7 cellular contexts compared by ENCODE assay signal in the genomic region with DNA sequence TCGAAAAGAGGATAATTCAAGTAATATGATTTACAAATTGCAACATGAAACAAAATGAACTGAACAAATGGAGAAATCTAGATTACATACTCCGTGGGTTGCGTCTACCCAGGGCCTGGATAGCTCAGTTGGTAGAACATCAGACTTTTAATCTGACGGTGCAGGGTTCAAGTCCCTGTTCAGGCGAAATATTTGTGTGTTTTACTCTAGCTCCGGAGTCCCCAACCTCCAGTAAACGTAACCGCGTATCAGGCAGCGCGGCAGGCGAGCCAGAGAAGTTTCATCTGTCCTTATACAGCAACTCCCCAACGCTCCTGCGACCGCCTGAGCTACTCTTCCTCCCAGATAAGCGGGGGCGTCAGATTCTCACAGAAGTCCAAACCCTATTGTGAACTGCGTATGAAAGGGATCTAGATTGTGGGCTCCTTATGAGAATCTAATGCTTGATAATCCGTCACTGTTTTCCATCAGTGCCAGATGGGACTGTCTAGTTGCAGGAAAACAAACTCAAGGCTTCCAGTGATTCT.
A peak's percentile ranks its signal among the peaks of the same experiment; 100 is the strongest.
DNase-seq lines count a peak whose midpoint lies in the region; ATAC-seq, FAIRE-seq and TF ChIP-seq lines count a peak whose summit lies in the region.

No MANE protein-coding gene starts in this region.

- WGBS in GM23248 (ENCODE audit: low coverage in 1 of 2, low lambda C conversion rate in 2 of 2, missing lambda C conversion rate in 2 of 2), 2 experiments: 19 to 25% methylated on average over 19 of the region's 19 CpGs
- WGBS in K562 (ENCODE audit: insufficient coverage, low coverage, missing lambda C conversion rate): 0% methylated on average over 19 of the region's 19 CpGs

- H3K9me3 ChIP-seq in GM23248 (ENCODE audit: low read depth): no peaks in the 10 kb centered on the region
- no peaks in the 10 kb centered on the region for H3K9me3 ChIP-seq in K562 (replicated peaks; ENCODE audit: control insufficient read depth, insufficient read depth, low read depth, low read length)
- no peaks in the 10 kb centered on the region for H3K9me3 ChIP-seq in upper lobe of right lung

- no peak overlapping the region for H2AFZ ChIP-seq in GM23248
- H2AFZ ChIP-seq in K562 (ENCODE audit: low read depth, low read length): peak overlapping the region; percentile 94

- TF ChIP-seq RAD21 in K562 (CRISPR knock-in tag; conservative IDR thresholded peaks at IDR 0.05 in 1 of 2, IDR thresholded peaks at IDR 0.05 in 1 of 2): peak in 1 of 2 experiments; percentile 45; a peak in 3 of 4 replicates

- H3K9me1 ChIP-seq in K562 (ENCODE audit: control insufficient read depth, insufficient read depth, low read length): no peaks in the 10 kb centered on the region

- H3K79me2 ChIP-seq in GM23248 (ENCODE audit: insufficient read depth): no peaks in the 10 kb centered on the region
- H3K79me2 ChIP-seq in K562 (ENCODE audit: control insufficient read depth, insufficient read depth, low read length): 0 out of 3 replicates have a peak, but pooled peaks cover 3% of the 10 kb centered on the region

- no peaks in the 10 kb centered on the region for H3K4me1 Mint-ChIP-seq in neural crest cell

- H4K20me1 ChIP-seq in GM23248 (ENCODE audit: insufficient read depth) (no peaks in the 10 kb centered on the region), K562 (replicated peaks; ENCODE audit: control insufficient read depth, insufficient read depth, low read length) (no peaks in the 10 kb centered on the region)

- BruUV-seq in K562 (replicated peaks; lab: Mats Ljungman, UMichigan): TSS peak; percentile 99

- no peak overlapping the region for H3K4me2 ChIP-seq in GM23248 (ENCODE audit: unreplicated experiment)
- peak overlapping the region; percentile 97 for H3K4me2 ChIP-seq in K562 (ENCODE audit: insufficient read depth, low read length)

- ATAC-seq in K562 (peak; percentile 84), upper lobe of right lung (no peak), HG02970 (IDR thresholded peaks at IDR 0.05; ENCODE audit: low FRiP score, unreplicated experiment) (no peak)

- peak; percentile 92 for FAIRE-seq in K562 (lab: Jason Lieb, UNC)

- TF ChIP-seq CTCF in K562 (IDR thresholded peaks at IDR 0.05 in 2 of 3, conservative IDR thresholded peaks at IDR 0.05 in 1 of 3; ENCODE audit: insufficient read depth in 2 of 3, low read depth in 1 of 3, low read length in 3 of 3): no peak
- TF ChIP-seq CTCF in neural crest cell (conservative IDR thresholded peaks at IDR 0.05): no peak
- no peak for TF ChIP-seq CTCF in upper lobe of right lung (IDR thresholded peaks at IDR 0.05)

- TF ChIP-seq POLR2A in K562 (conservative IDR thresholded peaks at IDR 0.05): no peak

- in situ Hi-C loops in GM23248 (cut with MboI): no loop called here
- in situ Hi-C loops in K562 (cut with MboI): no loop called here

- H3F3A ChIP-seq in GM23248 (ENCODE audit: insufficient read depth): no peaks in the 10 kb centered on the region

- intact Hi-C loops in K562 (cut with micrococcal nuclease) (loop anchor here (10.0 kb wide), 1 partner anchor 913 kb away; a partner anchor contains a TSS), upper lobe of right lung (cut with DNase I) (no loop called here)

- peak overlapping the region; percentile 2 for H3K4me3 Mint-ChIP-seq in neural crest cell

- H3K27me3 ChIP-seq in GM23248 (replicated peaks; ENCODE audit: insufficient read depth) (no peaks in the 10 kb centered on the region), K562 (ENCODE audit: control insufficient read depth in 2 of 2, insufficient read depth in 2 of 2, low read length in 2 of 2) (no peaks in the 10 kb centered on the region), upper lobe of right lung (peaks cover 63% of the 10 kb centered on the region)

- H3K27ac Mint-ChIP-seq in neural crest cell (ENCODE audit: unreplicated experiment): no peak overlapping the region

- peak; percentile 88 for TF ChIP-seq EP300 in K562 (IDR thresholded peaks at IDR 0.05; ENCODE audit: low read length)

- CTCF ChIA-PET in K562 (lab: Yijun Ruan, JAX; ENCODE audit: low intra/inter-chr PET ratio): interaction anchor here (0.6 kb wide), 1 partner anchor 87 kb away, joined by 5 read pairs; no protein-coding TSS in a partner anchor

- peaks cover 5% of the 10 kb centered on the region for H3K9me3 Mint-ChIP-seq in neural crest cell

- H3K27ac ChIP-seq in GM23248: no peak overlapping the region
- H3K27ac ChIP-seq in K562 (ENCODE audit: extremely low read depth, low read depth, low read length): peak overlapping the region; percentile 64
- no peak overlapping the region for H3K27ac ChIP-seq in upper lobe of right lung

- DNase-seq in GM23248 (peak; percentile 42), NCI-H1694 (lab: John Stamatoyannopoulos, UW) (peak; percentile 60), K562 (ENCODE audit: extremely low read depth in 1 of 4, low spot score in 3 of 4) (peak; percentile 77 to 99 (median 83)), neural crest cell (ENCODE audit: low read depth, low spot score) (peak; percentile 5), upper lobe of right lung (no peak), nucleus accumbens (lab: John Stamatoyannopoulos, UW) (no peak)

- no peak overlapping the region for H3K4me3 ChIP-seq in GM23248
- H3K4me3 ChIP-seq in K562: peak overlapping the region; percentile 46
- H3K4me3 ChIP-seq in upper lobe of right lung: no peak overlapping the region

- H3K36me3 Mint-ChIP-seq in neural crest cell (ENCODE audit: low read depth): peaks cover 7% of the 10 kb centered on the region

- H3K9ac ChIP-seq in GM23248: no peak overlapping the region
- peak overlapping the region; percentile 24 to 57; a peak in 3 of 4 replicates for H3K9ac ChIP-seq in K562 (ENCODE audit: insufficient read depth in 1 of 2, low read depth in 2 of 2, low read length in 2 of 2)

- H3K4me1 ChIP-seq in GM23248 (ENCODE audit: insufficient read depth): no peaks in the 10 kb centered on the region
- H3K4me1 ChIP-seq in K562 (replicated peaks in 1 of 2; ENCODE audit: control insufficient read depth in 2 of 2, insufficient read depth in 2 of 2, low read length in 2 of 2): peaks cover 8 to 20% of the 10 kb centered on the region in 2 experiments; a peak in 4 of 5 replicates
- no peaks in the 10 kb centered on the region for H3K4me1 ChIP-seq in upper lobe of right lung

- POLR2A ChIA-PET in K562 (lab: Yijun Ruan, JAX): interaction anchor here (0.6 to 1.4 kb wide), 8 partner anchors 10 to 132 kb away, joined by 3 to 7 read pairs (median 4); no protein-coding TSS in a partner anchor

- peaks cover 94% of the 10 kb centered on the region for H3K27me3 Mint-ChIP-seq in neural crest cell (ENCODE audit: low read depth)

- H3K36me3 ChIP-seq in GM23248 (ENCODE audit: low read depth): no peaks in the 10 kb centered on the region
- no peaks in the 10 kb centered on the region for H3K36me3 ChIP-seq in K562 (ENCODE audit: control insufficient read depth, insufficient read depth, low read length)
- H3K36me3 ChIP-seq in upper lobe of right lung: no peaks in the 10 kb centered on the region

- H3K9me2 ChIP-seq in GM23248 (ENCODE audit: insufficient read depth): no peaks in the 10 kb centered on the region

TF ChIP-seq in K562, 482 proteins besides CTCF, POLR2A, EP300 and RAD21 (continues in another document):
- peak; percentile 67; the same call in 1 of the 2 replicates for TF ChIP-seq ZNF766 (CRISPR knock-in tag; conservative IDR thresholded peaks at IDR 0.05)
- peak; percentile 92 for TF ChIP-seq CEBPB (tag; IDR thresholded peaks at IDR 0.05)
- TF ChIP-seq ZNF175 (CRISPR knock-in tag; IDR thresholded peaks at IDR 0.05; ENCODE audit: low read depth): peak; percentile 56; the same call in 1 of the 2 replicates
- TF ChIP-seq HDAC8 (tag; IDR thresholded peaks at IDR 0.05): no peak
- peak; percentile 96 for TF ChIP-seq BRD4 (IDR thresholded peaks at IDR 0.05)
- TF ChIP-seq MEF2A (IDR thresholded peaks at IDR 0.05; ENCODE audit: control insufficient read depth, low read depth, low read length): no peak
- no peak for TF ChIP-seq FOXK1 (CRISPR knock-in tag; IDR thresholded peaks at IDR 0.05; ENCODE audit: borderline replicate concordance)
- no peak for TF ChIP-seq ZNF75A (CRISPR knock-in tag; IDR thresholded peaks at IDR 0.05)
- TF ChIP-seq, protein P1, sequence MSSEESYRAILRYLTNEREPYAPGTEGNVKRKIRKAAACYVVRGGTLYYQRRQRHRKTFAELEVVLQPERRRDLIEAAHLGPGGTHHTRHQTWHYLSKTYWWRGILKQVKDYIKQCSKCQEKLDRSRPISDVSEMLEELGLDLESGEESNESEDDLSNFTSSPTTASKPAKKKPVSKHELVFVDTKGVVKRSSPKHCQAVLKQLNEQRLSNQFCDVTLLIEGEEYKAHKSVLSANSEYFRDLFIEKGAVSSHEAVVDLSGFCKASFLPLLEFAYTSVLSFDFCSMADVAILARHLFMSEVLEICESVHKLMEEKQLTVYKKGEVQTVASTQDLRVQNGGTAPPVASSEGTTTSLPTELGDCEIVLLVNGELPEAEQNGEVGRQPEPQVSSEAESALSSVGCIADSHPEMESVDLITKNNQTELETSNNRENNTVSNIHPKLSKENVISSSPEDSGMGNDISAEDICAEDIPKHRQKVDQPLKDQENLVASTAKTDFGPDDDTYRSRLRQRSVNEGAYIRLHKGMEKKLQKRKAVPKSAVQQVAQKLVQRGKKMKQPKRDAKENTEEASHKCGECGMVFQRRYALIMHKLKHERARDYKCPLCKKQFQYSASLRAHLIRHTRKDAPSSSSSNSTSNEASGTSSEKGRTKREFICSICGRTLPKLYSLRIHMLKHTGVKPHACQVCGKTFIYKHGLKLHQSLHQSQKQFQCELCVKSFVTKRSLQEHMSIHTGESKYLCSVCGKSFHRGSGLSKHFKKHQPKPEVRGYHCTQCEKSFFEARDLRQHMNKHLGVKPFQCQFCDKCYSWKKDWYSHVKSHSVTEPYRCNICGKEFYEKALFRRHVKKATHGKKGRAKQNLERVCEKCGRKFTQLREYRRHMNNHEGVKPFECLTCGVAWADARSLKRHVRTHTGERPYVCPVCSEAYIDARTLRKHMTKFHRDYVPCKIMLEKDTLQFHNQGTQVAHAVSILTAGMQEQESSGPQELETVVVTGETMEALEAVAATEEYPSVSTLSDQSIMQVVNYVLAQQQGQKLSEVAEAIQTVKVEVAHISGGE (CRISPR knock-in tag; IDR thresholded peaks at IDR 0.05): peak in 1 of 3 experiments; percentile 65; a peak in 1 of 6 replicates
- peak; percentile 64; the same call in 1 of the 2 replicates for TF ChIP-seq SREBF1 (IDR thresholded peaks at IDR 0.05; ENCODE audit: borderline replicate concordance, low read depth, low read length)
- peak; percentile 44; the same call in 1 of the 2 replicates for TF ChIP-seq ZNF644 (tag; IDR thresholded peaks at IDR 0.05; ENCODE audit: low read depth)
- no peak for TF ChIP-seq XRCC3 (IDR thresholded peaks at IDR 0.05)
- TF ChIP-seq NFIX (CRISPR knock-in tag; IDR thresholded peaks at IDR 0.05; ENCODE audit: low read depth): no peak
- TF ChIP-seq HDGF (IDR thresholded peaks at IDR 0.05): no peak
- TF ChIP-seq RFX7 (CRISPR knock-in tag; IDR thresholded peaks at IDR 0.05): no peak
- TF ChIP-seq PURB (CRISPR knock-in tag; IDR thresholded peaks at IDR 0.05; ENCODE audit: low read depth): no peak

Comparison
In these comparisons a context has a peak if more than half of its experiments do, and no peak if none do; other contexts are left out.
1. DNase-seq: peak in GM23248 (single experiment), NCI-H1694 (single experiment), K562 (4 of 4) and neural crest cell (single experiment); none in upper lobe of right lung (single experiment) and nucleus accumbens (0 of 56).